ENCODE assay signal across 3 cellular contexts in the genomic region with DNA sequence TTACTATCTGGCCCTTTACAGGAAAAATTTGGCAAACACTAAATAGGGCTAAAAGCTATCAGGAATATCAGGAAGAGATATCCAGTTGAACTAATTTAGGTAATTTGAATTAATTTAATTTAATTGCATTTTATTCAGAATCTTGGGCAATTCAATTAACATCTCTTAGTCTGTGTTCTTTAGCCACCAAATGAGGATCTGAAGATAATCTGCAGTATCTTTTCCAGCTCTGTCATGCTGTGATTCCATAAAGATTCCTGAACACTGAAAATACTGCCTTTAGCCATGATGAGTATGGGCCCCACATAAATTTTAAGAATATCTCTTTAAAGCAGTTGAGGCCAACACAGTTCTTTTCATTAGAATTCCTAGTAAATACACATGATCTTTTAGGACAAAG.
"Had no signal": no experiment of that assay in that cellular context is flagged by ENCODE, and none has a peak within 500 bp of the region (broad histone marks: within the 10 kb centered on the region; RNA-seq: fewer than 3 reads in every experiment).

No MANE protein-coding gene starts in this region.

- ATAC-seq: GM12878 had no signal

- DNase-seq: GDM1, GF-D8 had no signal

- H3K4me3 ChIP-seq: GM12878 had no signal
